In genomic region chr11:76131142-76131541, GRCh38 we compare ENCODE assay signal across 17 cellular contexts.
A peak's percentile ranks its signal among the peaks of the same experiment; 100 is the strongest.
DNase-seq lines count a peak whose midpoint lies in the region; TF ChIP-seq lines count a peak whose summit lies in the region.
"Had no signal": no experiment of that assay in that cellular context is flagged by ENCODE, and none has a peak within 500 bp of the region (broad histone marks: within the 10 kb centered on the region; RNA-seq: fewer than 3 reads in every experiment).

No MANE protein-coding gene starts in this region.

- H3K4me1 Mint-ChIP-seq in nephron, result peaks cover 46% of the 10 kb centered on the region
- H3K4me1 Mint-ChIP-seq in Caco-2 (ENCODE audit: low read depth, unreplicated experiment), result peaks cover 9% of the 10 kb centered on the region
- H3K4me1 Mint-ChIP-seq: neural crest cell had no signal

- peaks cover 68% of the 10 kb centered on the region for H3K4me1 ChIP-seq in adipocyte (ENCODE audit: control insufficient read depth, insufficient read depth, low read length)
- no peaks in the 10 kb centered on the region for H3K4me1 ChIP-seq in fibroblast of lung (ENCODE audit: control insufficient read depth, extremely low read depth, insufficient read depth, low read length)
- peaks cover 0 to 32% (median 2%) of the 10 kb centered on the region in 4 donors for H3K4me1 ChIP-seq in tibial nerve
- H3K4me1 ChIP-seq in Caco-2, result peaks cover 18% of the 10 kb centered on the region

- peak overlapping the region; percentile 10 for H3K4me3 ChIP-seq in adipocyte (ENCODE audit: low read length)
- H3K4me3 ChIP-seq in fibroblast of lung (replicated peaks in 1 of 4; ENCODE audit: control extremely low read depth in 1 of 4, insufficient read depth in 1 of 4, low read depth in 3 of 4, low read length in 4 of 4), result no peak overlapping the region
- H3K4me3 ChIP-seq in tibial nerve, result no peak overlapping the region
- H3K4me3 ChIP-seq in Caco-2 (ENCODE audit: low read depth, low read length), result no peak overlapping the region

- no peak for DNase-seq in adipocyte (ENCODE audit: low read depth)
- no peak for DNase-seq in fibroblast of lung (ENCODE audit: low read depth in 2 of 2)
- no peak for DNase-seq in tibial nerve (ENCODE audit: low spot score in 2 of 2)
- no peak for DNase-seq in Caco-2
- no peak for DNase-seq in epidermal melanocyte (ENCODE audit: insufficient read length, low spot score)
- DNase-seq in posterior vena cava (ENCODE audit: low spot score), result no peak
- DNase-seq: activated CD4-positive, alpha-beta memory T cell treated with anti-CD3 and anti-CD28 coated beads for 36 hours; activated T-cell treated with anti-CD3 and anti-CD28 coated beads, Interleukin-2, amount 50 U/mL, for 4 hours; brain microvascular endothelial cell; effector CD4-positive, alpha-beta T cell; NCI-H187 treated with DMSO at 0.1 percent for 48 hours; stimulated activated CD4-positive, alpha-beta T cell treated with anti-CD3 and anti-CD28 coated beads, Interleukin-15, amount 100 ng/mL, for 24 hours had no signal

- H3K36me3 ChIP-seq in adipocyte (ENCODE audit: control insufficient read depth, insufficient read depth, low read length, severe bottlenecking), result no peaks in the 10 kb centered on the region
- no peaks in the 10 kb centered on the region for H3K36me3 ChIP-seq in fibroblast of lung (ENCODE audit: control insufficient read depth, insufficient read depth, low read length)
- H3K36me3 ChIP-seq in tibial nerve, result no peaks in the 10 kb centered on the region
- H3K36me3 ChIP-seq in Caco-2 (ENCODE audit: control insufficient read depth, insufficient read depth, low read length), result no peaks in the 10 kb centered on the region
- H3K36me3 ChIP-seq: brain microvascular endothelial cell had no signal

- H3K27ac ChIP-seq in fibroblast of lung (ENCODE audit: insufficient read depth, low read length) (no peak overlapping the region), tibial nerve (peak overlapping the region in 3 of 4 donors; percentile 57 to 66 (median 65))
- H3K27ac ChIP-seq: brain microvascular endothelial cell had no signal

- TF ChIP-seq CTCF in fibroblast of lung (conservative IDR thresholded peaks at IDR 0.05 in 1 of 2, IDR thresholded peaks at IDR 0.05 in 1 of 2; ENCODE audit: low read depth in 1 of 2, low read length in 2 of 2) (no peak), nephron (IDR thresholded peaks at IDR 0.05; ENCODE audit: unreplicated experiment in 3 of 3) (no peak), tibial nerve (IDR thresholded peaks at IDR 0.05) (no peak), Caco-2 (IDR thresholded peaks at IDR 0.05; ENCODE audit: insufficient read depth in 1 of 2, low read depth in 1 of 2, low read length in 1 of 2, severe bottlenecking in 1 of 2, unreplicated experiment in 1 of 2) (no peak)

- no peaks in the 10 kb centered on the region for H4K20me1 ChIP-seq in fibroblast of lung (ENCODE audit: control insufficient read depth, extremely low read depth, insufficient read depth, low read length)

- POLR2A ChIA-PET in Caco-2 (lab: Charles Lee), result no interaction called here

- WGBS in tibial nerve, 2 donors, result 52 to 74% methylated on average over 2 of the region's 2 CpGs

- no peak for TF ChIP-seq EP300 in tibial nerve (IDR thresholded peaks at IDR 0.05)

- H3K4me3 Mint-ChIP-seq in nephron, result no peak overlapping the region
- H3K4me3 Mint-ChIP-seq in Caco-2 (ENCODE audit: unreplicated experiment), result no peak overlapping the region
- H3K4me3 Mint-ChIP-seq: activated CD4-positive, alpha-beta memory T cell treated with anti-CD3 and anti-CD28 coated beads for 36 hours; activated naive CD4-positive, alpha-beta T cell treated with anti-CD3 and anti-CD28 coated beads, Interleukin-2, amount 50 U/mL, for 24 hours; activated T-cell treated with anti-CD3 and anti-CD28 coated beads, Interleukin-2, amount 50 U/mL, for 4 hours; IgD-negative memory B cell; neural crest cell; stimulated activated effector memory CD8-positive, alpha-beta T cell treated with anti-CD3 and anti-CD28 coated beads, Interleukin-12 subunit alpha, Interleukin-12 subunit beta, amount 100 ng/mL, for 72 hours had no signal

- H3K27me3 ChIP-seq in adipocyte (replicated peaks; ENCODE audit: control insufficient read depth, insufficient read depth, low read length) (no peaks in the 10 kb centered on the region), fibroblast of lung (ENCODE audit: control insufficient read depth, insufficient read depth, low read length) (no peaks in the 10 kb centered on the region), tibial nerve (no peaks in the 10 kb centered on the region), Caco-2 (replicated peaks; ENCODE audit: control insufficient read depth, insufficient read depth, low read length) (no peaks in the 10 kb centered on the region)
- H3K27me3 ChIP-seq: brain microvascular endothelial cell had no signal

- peak overlapping the region; percentile 80 for H3K9ac ChIP-seq in adipocyte (ENCODE audit: low read length)
- H3K9ac ChIP-seq in fibroblast of lung (ENCODE audit: insufficient read depth, low read length), result no peak overlapping the region

- H3K9me3 Mint-ChIP-seq in nephron (no peaks in the 10 kb centered on the region), Caco-2 (ENCODE audit: unreplicated experiment) (no peaks in the 10 kb centered on the region)
- H3K9me3 Mint-ChIP-seq: activated CD4-positive, alpha-beta memory T cell treated with anti-CD3 and anti-CD28 coated beads for 36 hours; activated naive CD4-positive, alpha-beta T cell treated with anti-CD3 and anti-CD28 coated beads, Interleukin-2, amount 50 U/mL, for 24 hours; activated T-cell treated with anti-CD3 and anti-CD28 coated beads, Interleukin-2, amount 50 U/mL, for 4 hours; IgD-negative memory B cell; stimulated activated effector memory CD8-positive, alpha-beta T cell treated with anti-CD3 and anti-CD28 coated beads, Interleukin-12 subunit alpha, Interleukin-12 subunit beta, amount 100 ng/mL, for 72 hours had no signal

- peak overlapping the region; percentile 18 for H3K4me2 ChIP-seq in fibroblast of lung (ENCODE audit: extremely low read depth, insufficient read depth, low read length)

- intact Hi-C loops in Caco-2 (cut with micrococcal nuclease; ENCODE audit: unreplicated experiment), result no loop called here
- intact Hi-C loops in posterior vena cava (cut with DNase I), result no loop called here

- no peaks in the 10 kb centered on the region for H3K27me3 Mint-ChIP-seq in nephron (ENCODE audit: low read depth)
- no peaks in the 10 kb centered on the region for H3K27me3 Mint-ChIP-seq in Caco-2 (ENCODE audit: insufficient read depth, unreplicated experiment)
- H3K27me3 Mint-ChIP-seq: activated CD4-positive, alpha-beta memory T cell treated with anti-CD3 and anti-CD28 coated beads for 36 hours; activated naive CD4-positive, alpha-beta T cell treated with anti-CD3 and anti-CD28 coated beads, Interleukin-2, amount 50 U/mL, for 24 hours; IgD-negative memory B cell had no signal

- H2AFZ ChIP-seq in fibroblast of lung (ENCODE audit: low read length), result no peak overlapping the region

- no TSS peak for BruUV-seq in Caco-2 (replicated peaks; lab: Mats Ljungman, UMichigan)

- peaks cover 17% of the 10 kb centered on the region for H3K36me3 Mint-ChIP-seq in nephron (ENCODE audit: low read depth)
- H3K36me3 Mint-ChIP-seq in Caco-2 (ENCODE audit: insufficient read depth, unreplicated experiment), result peaks cover 10% of the 10 kb centered on the region
- H3K36me3 Mint-ChIP-seq: stimulated activated effector memory CD8-positive, alpha-beta T cell treated with anti-CD3 and anti-CD28 coated beads, Interleukin-12 subunit alpha, Interleukin-12 subunit beta, amount 100 ng/mL, for 72 hours had no signal

- TF ChIP-seq POLR2A in tibial nerve (IDR thresholded peaks at IDR 0.05), result no peak

- H3K79me2 ChIP-seq in fibroblast of lung (ENCODE audit: control insufficient read depth, insufficient read depth, low read length), result no peaks in the 10 kb centered on the region

- H3K9me3 ChIP-seq in adipocyte (ENCODE audit: control insufficient read depth, low read length) (no peaks in the 10 kb centered on the region), fibroblast of lung (ENCODE audit: control insufficient read depth, insufficient read depth, low read depth, low read length) (no peaks in the 10 kb centered on the region), tibial nerve (no peaks in the 10 kb centered on the region), Caco-2 (no peaks in the 10 kb centered on the region)

- H3K27ac Mint-ChIP-seq in nephron (peak overlapping the region; percentile 75 to 84 (median 84)), Caco-2 (ENCODE audit: unreplicated experiment) (no peak overlapping the region)
- H3K27ac Mint-ChIP-seq: activated CD4-positive, alpha-beta memory T cell treated with anti-CD3 and anti-CD28 coated beads for 36 hours; stimulated activated effector memory CD8-positive, alpha-beta T cell treated with anti-CD3 and anti-CD28 coated beads, Interleukin-12 subunit alpha, Interleukin-12 subunit beta, amount 100 ng/mL, for 72 hours had no signal

- CTCF ChIA-PET in Caco-2 (lab: Charles Lee), result interaction anchor here (0.6 to 1.3 kb wide), 2 partner anchors 22 to 77 kb away, joined by 3 to 7 read pairs; no protein-coding TSS in a partner anchor
